ENCODE assay signal across 1 cellular context in the genomic region with DNA sequence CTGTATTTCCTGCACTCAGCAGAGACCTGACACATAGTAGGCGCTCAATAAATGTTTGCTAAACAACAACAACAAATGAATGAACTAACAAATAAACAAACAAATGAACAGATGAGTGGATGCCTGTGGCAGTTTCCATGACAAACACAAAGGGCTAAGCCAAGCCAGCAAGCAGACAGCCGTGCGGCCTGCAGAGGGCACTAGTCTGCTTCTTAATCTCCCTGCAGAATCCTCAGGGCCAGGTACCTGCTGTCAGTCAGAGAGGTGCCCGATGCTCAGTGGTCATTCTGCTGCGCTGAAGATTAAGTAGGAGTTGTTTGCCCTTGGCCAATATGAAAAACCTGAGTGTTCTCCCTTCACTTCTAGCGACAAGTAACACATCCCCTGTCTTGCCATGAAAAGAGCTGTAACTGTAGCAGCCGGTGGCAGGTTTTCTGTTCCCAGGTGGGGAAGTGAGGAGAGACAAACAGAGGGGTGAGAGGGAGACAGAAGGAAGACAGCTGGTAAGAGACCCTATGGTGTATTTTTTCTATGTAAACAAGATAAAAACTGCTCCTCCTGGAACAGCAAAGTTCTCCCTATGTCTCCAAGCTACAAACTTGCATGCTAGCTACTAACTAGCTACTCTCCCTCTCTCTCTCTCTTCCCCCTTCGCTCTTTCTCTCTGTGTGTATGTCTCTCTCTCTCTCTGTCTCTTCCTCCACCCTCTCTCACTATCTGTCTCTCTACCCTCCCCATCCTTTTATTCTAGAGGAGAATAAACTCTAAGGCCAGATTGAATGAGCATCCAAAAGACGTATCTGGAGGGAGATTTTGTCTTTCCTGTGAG.
A peak's percentile ranks its signal among the peaks of the same experiment; 100 is the strongest.
TF ChIP-seq lines count a peak whose summit lies in the region.

MC3R (plus strand) TSS at position 779 of the 829 bp plus-strand sequence. CDS start 112 bp downstream, outside the sequence.

TF ChIP-seq in HepG2, 621 proteins besides CTCF, POLR2A, EP300 and RAD21 (continued from another document and continues in another):
- TF ChIP-seq, protein P1, sequence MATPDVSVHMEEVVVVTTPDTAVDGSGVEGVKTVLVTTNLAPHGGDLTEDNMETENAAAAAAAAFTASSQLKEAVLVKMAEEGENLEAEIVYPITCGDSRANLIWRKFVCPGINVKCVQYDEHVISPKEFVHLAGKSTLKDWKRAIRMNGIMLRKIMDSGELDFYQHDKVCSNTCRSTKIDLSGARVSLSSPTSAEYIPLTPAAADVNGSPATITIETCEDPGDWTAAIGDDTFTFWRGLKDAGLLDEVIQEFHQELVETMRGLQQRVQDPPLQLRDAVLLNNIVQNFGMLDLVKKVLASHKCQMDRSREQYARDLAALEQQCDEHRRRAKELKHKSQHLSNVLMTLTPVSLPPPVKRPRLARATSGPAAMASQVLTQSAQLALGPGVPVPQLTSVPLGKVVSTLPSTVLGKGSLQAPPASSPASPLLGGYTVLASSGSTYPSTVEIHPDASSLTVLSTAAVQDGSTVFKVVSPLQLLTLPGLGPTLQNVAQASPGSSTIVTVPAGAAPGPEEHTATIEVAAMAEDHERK (CRISPR knock-in tag; IDR thresholded peaks at IDR 0.05; ENCODE audit: low read depth) = no peak
- no peak for TF ChIP-seq MEIS1 (CRISPR knock-in tag; IDR thresholded peaks at IDR 0.05; ENCODE audit: borderline replicate concordance)
- TF ChIP-seq ZFY (CRISPR knock-in tag; IDR thresholded peaks at IDR 0.05) = 0 out of 2 replicates have a peak, but pooled peaks have one; percentile 20
- TF ChIP-seq, protein P2, sequence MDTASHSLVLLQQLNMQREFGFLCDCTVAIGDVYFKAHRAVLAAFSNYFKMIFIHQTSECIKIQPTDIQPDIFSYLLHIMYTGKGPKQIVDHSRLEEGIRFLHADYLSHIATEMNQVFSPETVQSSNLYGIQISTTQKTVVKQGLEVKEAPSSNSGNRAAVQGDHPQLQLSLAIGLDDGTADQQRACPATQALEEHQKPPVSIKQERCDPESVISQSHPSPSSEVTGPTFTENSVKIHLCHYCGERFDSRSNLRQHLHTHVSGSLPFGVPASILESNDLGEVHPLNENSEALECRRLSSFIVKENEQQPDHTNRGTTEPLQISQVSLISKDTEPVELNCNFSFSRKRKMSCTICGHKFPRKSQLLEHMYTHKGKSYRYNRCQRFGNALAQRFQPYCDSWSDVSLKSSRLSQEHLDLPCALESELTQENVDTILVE (CRISPR knock-in tag; IDR thresholded peaks at IDR 0.05) = no peak
- no peak for TF ChIP-seq SCMH1 (CRISPR knock-in tag; IDR thresholded peaks at IDR 0.05; ENCODE audit: borderline replicate concordance)
- TF ChIP-seq JUNB (CRISPR knock-in tag; IDR thresholded peaks at IDR 0.05; ENCODE audit: borderline replicate concordance) = no peak
- TF ChIP-seq ZFP36 (IDR thresholded peaks at IDR 0.05; ENCODE audit: borderline replicate concordance, low read depth, low read length, partially characterized antibody) = no peak
- TF ChIP-seq, protein P3, sequence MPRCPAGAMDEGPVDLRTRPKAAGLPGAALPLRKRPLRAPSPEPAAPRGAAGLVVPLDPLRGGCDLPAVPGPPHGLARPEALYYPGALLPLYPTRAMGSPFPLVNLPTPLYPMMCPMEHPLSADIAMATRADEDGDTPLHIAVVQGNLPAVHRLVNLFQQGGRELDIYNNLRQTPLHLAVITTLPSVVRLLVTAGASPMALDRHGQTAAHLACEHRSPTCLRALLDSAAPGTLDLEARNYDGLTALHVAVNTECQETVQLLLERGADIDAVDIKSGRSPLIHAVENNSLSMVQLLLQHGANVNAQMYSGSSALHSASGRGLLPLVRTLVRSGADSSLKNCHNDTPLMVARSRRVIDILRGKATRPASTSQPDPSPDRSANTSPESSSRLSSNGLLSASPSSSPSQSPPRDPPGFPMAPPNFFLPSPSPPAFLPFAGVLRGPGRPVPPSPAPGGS (CRISPR knock-in tag; IDR thresholded peaks at IDR 0.05) = peak; percentile 49; the same call in 1 of the 2 replicates
- no peak for TF ChIP-seq ZNF383 (CRISPR knock-in tag; IDR thresholded peaks at IDR 0.05; ENCODE audit: borderline replicate concordance)
- no peak for TF ChIP-seq TBP (CRISPR knock-in tag; IDR thresholded peaks at IDR 0.05)
- TF ChIP-seq ZC3H13 (CRISPR knock-in tag; IDR thresholded peaks at IDR 0.05) = no peak
- TF ChIP-seq KMT2A (CRISPR knock-in tag; IDR thresholded peaks at IDR 0.05) = 0 out of 2 replicates have a peak, but pooled peaks have one; percentile 44
- TF ChIP-seq SOX5 (CRISPR knock-in tag; IDR thresholded peaks at IDR 0.05; ENCODE audit: borderline replicate concordance) = no peak
- TF ChIP-seq ZNF747 (CRISPR knock-in tag; IDR thresholded peaks at IDR 0.05; ENCODE audit: borderline replicate concordance) = 0 out of 2 replicates have a peak, but pooled peaks have one; percentile 2
- no peak for TF ChIP-seq ZNF496 (CRISPR knock-in tag; IDR thresholded peaks at IDR 0.05; ENCODE audit: insufficient replicate concordance)
- no peak for TF ChIP-seq ZFP62 (CRISPR knock-in tag; IDR thresholded peaks at IDR 0.05)
- TF ChIP-seq, protein P4, sequence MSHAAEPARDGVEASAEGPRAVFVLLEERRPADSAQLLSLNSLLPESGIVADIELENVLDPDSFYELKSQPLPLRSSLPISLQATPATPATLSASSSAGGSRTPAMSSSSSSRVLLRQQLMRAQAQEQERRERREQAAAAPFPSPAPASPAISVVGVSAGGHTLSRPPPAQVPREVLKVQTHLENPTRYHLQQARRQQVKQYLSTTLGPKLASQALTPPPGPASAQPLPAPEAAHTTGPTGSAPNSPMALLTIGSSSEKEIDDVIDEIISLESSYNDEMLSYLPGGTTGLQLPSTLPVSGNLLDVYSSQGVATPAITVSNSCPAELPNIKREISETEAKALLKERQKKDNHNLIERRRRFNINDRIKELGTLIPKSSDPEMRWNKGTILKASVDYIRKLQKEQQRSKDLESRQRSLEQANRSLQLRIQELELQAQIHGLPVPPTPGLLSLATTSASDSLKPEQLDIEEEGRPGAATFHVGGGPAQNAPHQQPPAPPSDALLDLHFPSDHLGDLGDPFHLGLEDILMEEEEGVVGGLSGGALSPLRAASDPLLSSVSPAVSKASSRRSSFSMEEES (CRISPR knock-in tag; IDR thresholded peaks at IDR 0.05) = no peak
- no peak for TF ChIP-seq KLF9 (CRISPR knock-in tag; IDR thresholded peaks at IDR 0.05; ENCODE audit: low read depth)
- no peak for TF ChIP-seq ZNF83 (CRISPR knock-in tag; IDR thresholded peaks at IDR 0.05; ENCODE audit: borderline replicate concordance)
- no peak for TF ChIP-seq FOXK2 (IDR thresholded peaks at IDR 0.05)
- no peak for TF ChIP-seq SATB2 (CRISPR knock-in tag; IDR thresholded peaks at IDR 0.05)
- no peak for TF ChIP-seq NFATC3 (CRISPR knock-in tag; IDR thresholded peaks at IDR 0.05)
- TF ChIP-seq SNAPC2 (CRISPR knock-in tag; IDR thresholded peaks at IDR 0.05) = no peak
- no peak for TF ChIP-seq ZNF720 (CRISPR knock-in tag; IDR thresholded peaks at IDR 0.05)
- no peak for TF ChIP-seq MBD4 (IDR thresholded peaks at IDR 0.05; ENCODE audit: borderline replicate concordance, low read length)
- TF ChIP-seq, protein P5, sequence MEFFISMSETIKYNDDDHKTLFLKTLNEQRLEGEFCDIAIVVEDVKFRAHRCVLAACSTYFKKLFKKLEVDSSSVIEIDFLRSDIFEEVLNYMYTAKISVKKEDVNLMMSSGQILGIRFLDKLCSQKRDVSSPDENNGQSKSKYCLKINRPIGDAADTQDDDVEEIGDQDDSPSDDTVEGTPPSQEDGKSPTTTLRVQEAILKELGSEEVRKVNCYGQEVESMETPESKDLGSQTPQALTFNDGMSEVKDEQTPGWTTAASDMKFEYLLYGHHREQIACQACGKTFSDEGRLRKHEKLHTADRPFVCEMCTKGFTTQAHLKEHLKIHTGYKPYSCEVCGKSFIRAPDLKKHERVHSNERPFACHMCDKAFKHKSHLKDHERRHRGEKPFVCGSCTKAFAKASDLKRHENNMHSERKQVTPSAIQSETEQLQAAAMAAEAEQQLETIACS (CRISPR knock-in tag; IDR thresholded peaks at IDR 0.05) = no peak
- TF ChIP-seq NCOA2 (CRISPR knock-in tag; IDR thresholded peaks at IDR 0.05) = 0 out of 2 replicates have a peak, but pooled peaks have one; percentile 17
- TF ChIP-seq, protein P6, sequence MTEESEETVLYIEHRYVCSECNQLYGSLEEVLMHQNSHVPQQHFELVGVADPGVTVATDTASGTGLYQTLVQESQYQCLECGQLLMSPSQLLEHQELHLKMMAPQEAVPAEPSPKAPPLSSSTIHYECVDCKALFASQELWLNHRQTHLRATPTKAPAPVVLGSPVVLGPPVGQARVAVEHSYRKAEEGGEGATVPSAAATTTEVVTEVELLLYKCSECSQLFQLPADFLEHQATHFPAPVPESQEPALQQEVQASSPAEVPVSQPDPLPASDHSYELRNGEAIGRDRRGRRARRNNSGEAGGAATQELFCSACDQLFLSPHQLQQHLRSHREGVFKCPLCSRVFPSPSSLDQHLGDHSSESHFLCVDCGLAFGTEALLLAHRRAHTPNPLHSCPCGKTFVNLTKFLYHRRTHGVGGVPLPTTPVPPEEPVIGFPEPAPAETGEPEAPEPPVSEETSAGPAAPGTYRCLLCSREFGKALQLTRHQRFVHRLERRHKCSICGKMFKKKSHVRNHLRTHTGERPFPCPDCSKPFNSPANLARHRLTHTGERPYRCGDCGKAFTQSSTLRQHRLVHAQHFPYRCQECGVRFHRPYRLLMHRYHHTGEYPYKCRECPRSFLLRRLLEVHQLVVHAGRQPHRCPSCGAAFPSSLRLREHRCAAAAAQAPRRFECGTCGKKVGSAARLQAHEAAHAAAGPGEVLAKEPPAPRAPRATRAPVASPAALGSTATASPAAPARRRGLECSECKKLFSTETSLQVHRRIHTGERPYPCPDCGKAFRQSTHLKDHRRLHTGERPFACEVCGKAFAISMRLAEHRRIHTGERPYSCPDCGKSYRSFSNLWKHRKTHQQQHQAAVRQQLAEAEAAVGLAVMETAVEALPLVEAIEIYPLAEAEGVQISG (CRISPR knock-in tag; IDR thresholded peaks at IDR 0.05) = 0 out of 2 replicates have a peak, but pooled peaks have one; percentile 44
- TF ChIP-seq ZNF761 (CRISPR knock-in tag; conservative IDR thresholded peaks at IDR 0.05) = no peak
- TF ChIP-seq KLF13 (CRISPR knock-in tag; IDR thresholded peaks at IDR 0.05) = no peak
- no peak for TF ChIP-seq TOPORS (CRISPR knock-in tag; IDR thresholded peaks at IDR 0.05)
- TF ChIP-seq NFE2L2 (IDR thresholded peaks at IDR 0.05; ENCODE audit: low read length) = no peak
- no peak for TF ChIP-seq ZNF407 (CRISPR knock-in tag; IDR thresholded peaks at IDR 0.05; ENCODE audit: not compliant biosample characterization)
- no peak for TF ChIP-seq ZEB1 (IDR thresholded peaks at IDR 0.05; ENCODE audit: insufficient replicate concordance, low read depth)
- TF ChIP-seq PTBP1 (IDR thresholded peaks at IDR 0.05; ENCODE audit: low read depth, low read length, poor library complexity, severe bottlenecking) = no peak
- TF ChIP-seq ZNF510 (CRISPR knock-in tag; IDR thresholded peaks at IDR 0.05; ENCODE audit: low read depth) = no peak
- no peak for TF ChIP-seq SUZ12 (IDR thresholded peaks at IDR 0.05; ENCODE audit: low read depth, low read length)
- TF ChIP-seq SALL1 (CRISPR knock-in tag; IDR thresholded peaks at IDR 0.05) = 0 out of 2 replicates have a peak, but pooled peaks have one; percentile 41
- TF ChIP-seq MAX (IDR thresholded peaks at IDR 0.05) = no peak
